ENCODE assay signal across 32 cellular contexts in the genomic region with DNA sequence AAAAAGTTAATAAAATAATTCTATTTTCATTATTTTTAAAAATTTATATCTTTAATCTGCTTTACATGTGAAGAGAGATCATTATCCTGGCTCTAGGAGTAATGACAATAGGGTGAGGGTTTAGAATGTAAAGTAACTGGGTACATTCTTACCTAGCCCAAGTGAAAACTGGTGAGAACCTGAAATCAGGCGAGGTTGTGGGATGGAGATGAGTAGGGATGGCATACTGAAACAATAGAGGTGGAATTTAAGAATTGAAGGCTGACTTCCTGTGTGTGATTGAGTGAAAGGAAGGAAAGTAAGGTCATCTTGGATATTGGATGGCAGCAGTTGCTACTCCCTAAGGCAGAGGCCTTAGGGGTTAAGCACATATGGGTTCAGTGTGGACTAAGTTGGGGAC.
"Had no signal": no experiment of that assay in that cellular context is flagged by ENCODE, and none has a peak within 500 bp of the region (broad histone marks: within the 10 kb centered on the region; RNA-seq: fewer than 3 reads in every experiment).

No MANE protein-coding gene starts in this region.

- H3K27me3 ChIP-seq: adrenal gland, body of pancreas, breast epithelium, Peyer's patch, SJSA1 had no signal

- DNase-seq: activated B cell treated with CpG ODN at 0.5 μM for 24 hours; activated CD4-positive, alpha-beta memory T cell treated with anti-CD3 and anti-CD28 coated beads for 36 hours; activated CD4-positive, alpha-beta T cell treated with anti-CD3 and anti-CD28 coated beads for 4 hours; activated CD4-positive, alpha-beta T cell treated with anti-CD3 and anti-CD28 coated beads, Interleukin-2, amount 50 U/mL, for 1 hour; activated CD4-positive, CD25-positive, alpha-beta regulatory T cell treated with anti-CD3 and anti-CD28 coated beads, Interleukin-2, amount 50 U/mL, for 72 hours; activated CD8-positive, alpha-beta memory T cell treated with anti-CD3 and anti-CD28 coated beads, Interleukin-2, amount 50 U/mL, for 4 hours; activated gamma-delta T cell treated with Interleukin-2 at 50 U/mL for 16 hours; activated naive CD4-positive, alpha-beta T cell treated with anti-CD3 and anti-CD28 coated beads for 36 hours; activated T-cell treated with anti-CD3 and anti-CD28 coated beads for 4 hours; activated T-cell treated with anti-CD3 and anti-CD28 coated beads, Interleukin-2, amount 50 U/mL, for 4 hours; adrenal gland; body of pancreas; KG1; NCI-H1092 treated with DMSO at 0.1 percent for 48 hours; NCI-H146; NCI-H187; NCI-H2081 treated with DMSO at 0.1 percent for 48 hours; NCI-H226; NCI-H446 treated with DMSO at 0.1 percent for 48 hours; NCI-H524; PC-3; Peyer's patch; RPMI8226; SHP77 treated with DMSO at 0.1 percent for 48 hours; SK-N-SH had no signal

- FAIRE-seq: astrocyte had no signal

- H3K27me3 Mint-ChIP-seq: activated B cell treated with CpG ODN at 0.5 μM for 24 hours; activated CD4-positive, alpha-beta memory T cell treated with anti-CD3 and anti-CD28 coated beads for 36 hours had no signal

- H3K4me1 ChIP-seq: adrenal gland, body of pancreas, breast epithelium, Peyer's patch, SJSA1 had no signal

- H3K4me3 Mint-ChIP-seq: activated B cell treated with CpG ODN at 0.5 μM for 24 hours; activated CD4-positive, alpha-beta memory T cell treated with anti-CD3 and anti-CD28 coated beads for 36 hours; activated naive CD4-positive, alpha-beta T cell treated with anti-CD3 and anti-CD28 coated beads for 36 hours; activated T-cell treated with anti-CD3 and anti-CD28 coated beads, Interleukin-2, amount 50 U/mL, for 4 hours; activated T-helper 1 cell treated with anti-CD3 and anti-CD28 coated beads, Interleukin-12 subunit alpha, Interleukin-12 subunit beta, Interleukin-2, Interleukin-4 antibody, amounts not matched to agents 30 ng/mL and 10 ng/mL and 1 ng/mL, durations not matched to agents 14 hours and 24 hours and 36 hours; T-helper 1 cell treated with Interleukin-12 subunit alpha and Interleukin-12 subunit beta and Interleukin-4 antibody, amounts not matched to agents 30 μg/mL and 1 μg/mL, for 36 hours; T-helper 2 cell treated with Interferon-gamma antibody and Interleukin-4, amounts not matched to agents 5 μg/mL and 100 μg/mL, for 36 hours had no signal

- H3K9me2 ChIP-seq: SK-N-SH had no signal

- H3K27ac ChIP-seq: adrenal gland, body of pancreas, breast epithelium, Peyer's patch, SJSA1 had no signal

- ATAC-seq: activated naive CD4-positive, alpha-beta T cell treated with anti-CD3 and anti-CD28 coated beads, Interleukin-2, amount 50 U/mL, for 72 hours; activated T-cell treated with anti-CD3 and anti-CD28 coated beads, Interleukin-2, amount 50 U/mL, for 4 hours; body of pancreas; PC-3 had no signal

- H3K9me3 Mint-ChIP-seq: activated B cell treated with CpG ODN at 0.5 μM for 24 hours; activated CD4-positive, alpha-beta memory T cell treated with anti-CD3 and anti-CD28 coated beads for 36 hours; activated T-helper 1 cell treated with anti-CD3 and anti-CD28 coated beads, Interleukin-12 subunit alpha, Interleukin-12 subunit beta, Interleukin-2, Interleukin-4 antibody, amounts not matched to agents 30 ng/mL and 10 ng/mL and 1 ng/mL, durations not matched to agents 14 hours and 24 hours and 36 hours; T-helper 1 cell treated with Interleukin-12 subunit alpha and Interleukin-12 subunit beta and Interleukin-4 antibody, amounts not matched to agents 30 μg/mL and 1 μg/mL, for 36 hours; T-helper 2 cell treated with Interferon-gamma antibody and Interleukin-4, amounts not matched to agents 5 μg/mL and 100 μg/mL, for 36 hours had no signal

- H3K4me1 Mint-ChIP-seq: activated B cell treated with CpG ODN at 0.5 μM for 24 hours had no signal

- H3K4me2 ChIP-seq: SK-N-SH had no signal

- H3K36me3 Mint-ChIP-seq: activated CD4-positive, alpha-beta memory T cell treated with anti-CD3 and anti-CD28 coated beads for 36 hours; activated naive CD4-positive, alpha-beta T cell treated with anti-CD3 and anti-CD28 coated beads, Interleukin-2, amount 50 U/mL, for 72 hours had no signal

- H3K27ac Mint-ChIP-seq: activated B cell treated with CpG ODN at 0.5 μM for 24 hours; activated CD4-positive, alpha-beta memory T cell treated with anti-CD3 and anti-CD28 coated beads for 36 hours; activated naive CD4-positive, alpha-beta T cell treated with anti-CD3 and anti-CD28 coated beads for 36 hours; activated naive CD4-positive, alpha-beta T cell treated with anti-CD3 and anti-CD28 coated beads, Interleukin-2, amount 50 U/mL, for 72 hours; activated T-helper 1 cell treated with anti-CD3 and anti-CD28 coated beads, Interleukin-12 subunit alpha, Interleukin-12 subunit beta, Interleukin-2, Interleukin-4 antibody, amounts not matched to agents 30 ng/mL and 10 ng/mL and 1 ng/mL, durations not matched to agents 14 hours and 24 hours and 36 hours; T-helper 1 cell treated with Interleukin-12 subunit alpha and Interleukin-12 subunit beta and Interleukin-4 antibody, amounts not matched to agents 30 μg/mL and 1 μg/mL, for 36 hours; T-helper 2 cell treated with Interferon-gamma antibody and Interleukin-4, amounts not matched to agents 5 μg/mL and 100 μg/mL, for 36 hours had no signal

- H3K9ac ChIP-seq: SK-N-SH had no signal

- H3K4me3 ChIP-seq: adrenal gland, body of pancreas, breast epithelium, Peyer's patch, SJSA1 had no signal

- H3K36me3 ChIP-seq: adrenal gland, breast epithelium, Peyer's patch, SJSA1 had no signal

- H3K9me3 ChIP-seq: adrenal gland, body of pancreas, breast epithelium, Peyer's patch, SJSA1, SK-N-SH had no signal
